In genomic region chr14:103281496-103282231, GRCh38 we compare ENCODE assay signal across 8 cellular contexts. TPM values are rescaled to one million over a fixed set of nuclear protein-coding genes. Genes with fewer than 3 reads are reported as not detected.
DNase-seq lines count a peak whose midpoint lies in the region; ATAC-seq and TF ChIP-seq lines count a peak whose summit lies in the region.

No MANE protein-coding gene starts in this region.

- no peaks in the 10 kb centered on the region for H3K36me3 Mint-ChIP-seq in natural killer cell treated with Interleukin-12 subunit alpha and Interleukin-12 subunit beta and Interleukin-15 and Interleukin-18, amount 100 ng/mL, for 72 hours

- TF ChIP-seq CTCF in GM12864 (IDR thresholded peaks at IDR 0.05; ENCODE audit: low read depth, low read length, missing control alignments) = peak; percentile 10
- TF ChIP-seq CTCF in fibroblast of mammary gland (conservative IDR thresholded peaks at IDR 0.05; ENCODE audit: control insufficient read depth, insufficient read depth, low read depth, low read length) = peak; percentile 50

- no peaks in the 10 kb centered on the region for H3K4me1 Mint-ChIP-seq in natural killer cell treated with Interleukin-12 subunit alpha and Interleukin-12 subunit beta and Interleukin-15 and Interleukin-18, amount 100 ng/mL, for 72 hours (ENCODE audit: low read depth in 2 of 2)

- no peaks in the 10 kb centered on the region for H3K9me3 Mint-ChIP-seq in natural killer cell treated with Interleukin-12 subunit alpha and Interleukin-12 subunit beta and Interleukin-15 and Interleukin-18, amount 100 ng/mL, for 72 hours

- H3K4me3 ChIP-seq in GM12864 (ENCODE audit: low read depth, low read length) (no peak overlapping the region), fibroblast of mammary gland (ENCODE audit: control insufficient read depth, low read depth, low read length) (no peak overlapping the region)

- H3K27ac Mint-ChIP-seq in natural killer cell treated with Interleukin-12 subunit alpha and Interleukin-12 subunit beta and Interleukin-15 and Interleukin-18, amount 100 ng/mL, for 72 hours = no peak overlapping the region

- H3K27me3 Mint-ChIP-seq in natural killer cell treated with Interleukin-12 subunit alpha and Interleukin-12 subunit beta and Interleukin-15 and Interleukin-18, amount 100 ng/mL, for 72 hours = peaks cover 36 to 38% of the 10 kb centered on the region in 2 donors

- no peak for DNase-seq in GM12864 (ENCODE audit: low read depth)
- peak; percentile 22 for DNase-seq in OCI-M1 (lab: John Stamatoyannopoulos, UW)
- DNase-seq in fibroblast of mammary gland (ENCODE audit: low read depth) = peak; percentile 49
- peak; percentile 25 for DNase-seq in pons (ENCODE audit: low spot score)
- DNase-seq in natural killer cell treated with Interleukin-12 subunit alpha and Interleukin-12 subunit beta and Interleukin-15 and Interleukin-18, amount 100 ng/mL, for 72 hours (ENCODE audit: low spot score) = no peak
- no peak for DNase-seq in activated T-cell treated with anti-CD3 and anti-CD28 coated beads for 4 hours
- no peak for DNase-seq in activated T-cell treated with anti-CD3 and anti-CD28 coated beads, Interleukin-2, amount 50 U/mL, for 1 hour
- no peak for DNase-seq in T1000 (lab: John Stamatoyannopoulos, UW)

- no peak overlapping the region for H3K4me3 Mint-ChIP-seq in natural killer cell treated with Interleukin-12 subunit alpha and Interleukin-12 subunit beta and Interleukin-15 and Interleukin-18, amount 100 ng/mL, for 72 hours

- ATAC-seq in natural killer cell treated with Interleukin-12 subunit alpha and Interleukin-12 subunit beta and Interleukin-15 and Interleukin-18, amount 100 ng/mL, for 72 hours = no peak

RNA-seq across cellular contexts. Expression of gene EIF5, which starts 52.4 kb away (rescaled TPM):
- 100 to 1,000 TPM; 246 to 316 TPM for total RNA-seq in natural killer cell treated with Interleukin-12 subunit alpha and Interleukin-12 subunit beta and Interleukin-15 and Interleukin-18, amount 100 ng/mL, for 72 hours

Comparison
In these comparisons a context has a peak if more than half of its experiments do, and no peak if none do; other contexts are left out.
1. DNase-seq: peak in OCI-M1 (single experiment), fibroblast of mammary gland (single experiment) and pons (single experiment); none in GM12864 (single experiment), natural killer cell treated with Interleukin-12 subunit alpha and Interleukin-12 subunit beta and Interleukin-15 and Interleukin-18, amount 100 ng/mL, for 72 hours (single experiment), activated T-cell treated with anti-CD3 and anti-CD28 coated beads for 4 hours (single experiment), activated T-cell treated with anti-CD3 and anti-CD28 coated beads, Interleukin-2, amount 50 U/mL, for 1 hour (single experiment) and T1000 (single experiment).